8 cellular contexts compared by ENCODE assay signal in the genomic region with DNA sequence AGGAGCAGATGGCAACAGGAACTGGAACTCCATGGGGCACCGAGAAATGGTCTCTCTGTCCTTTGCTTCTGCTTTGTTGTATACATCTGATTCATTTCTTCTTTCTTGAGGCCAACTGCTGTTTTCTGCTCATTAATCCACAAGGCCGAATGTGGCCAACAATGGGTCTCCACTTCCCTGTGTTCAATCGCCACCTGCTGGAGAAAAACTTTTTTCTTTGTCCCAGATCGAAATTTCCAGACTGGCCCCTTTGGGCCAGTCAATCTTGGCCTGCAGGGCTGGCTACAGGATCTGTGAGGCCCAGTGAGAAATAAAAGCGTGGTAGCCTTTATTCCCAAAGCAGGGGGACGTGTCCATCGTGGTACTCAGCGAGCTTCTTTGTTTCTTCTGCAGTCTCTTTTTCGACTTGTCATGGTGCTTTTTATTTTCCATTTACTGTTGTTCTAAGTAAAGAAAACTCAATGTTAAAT. TPM values are rescaled to one million over a fixed set of nuclear protein-coding genes. Genes with fewer than 3 reads are reported as not detected.
A peak's percentile ranks its signal among the peaks of the same experiment; 100 is the strongest.
DNase-seq lines count a peak whose midpoint lies in the region; ATAC-seq and TF ChIP-seq lines count a peak whose summit lies in the region.

No MANE protein-coding gene starts in this region.

- H3K79me2 ChIP-seq in KMS-11 (ENCODE audit: insufficient read depth, low read depth): no peaks in the 10 kb centered on the region

- H3K4me1 ChIP-seq in KMS-11 (ENCODE audit: low read depth, poor library complexity, severe bottlenecking): peaks cover 8% of the 10 kb centered on the region

- no peaks in the 10 kb centered on the region for H3K36me3 ChIP-seq in KMS-11 (ENCODE audit: insufficient read depth)

- H3K27ac ChIP-seq in KMS-11: no peak overlapping the region

- H3K4me2 ChIP-seq in KMS-11: no peak overlapping the region

- H3K27me3 ChIP-seq in KMS-11 (ENCODE audit: insufficient read depth, low read depth): no peaks in the 10 kb centered on the region

- no peak for ATAC-seq in HG02840 (IDR thresholded peaks at IDR 0.05; ENCODE audit: low FRiP score, unreplicated experiment)

- no peaks in the 10 kb centered on the region for H4K20me1 ChIP-seq in KMS-11 (ENCODE audit: insufficient read depth)

- H2AFZ ChIP-seq in KMS-11 (ENCODE audit: low read depth): peak overlapping the region; percentile 16; the same call in 1 of the 2 replicates

- H3K9ac ChIP-seq in KMS-11: no peak overlapping the region

- TF ChIP-seq CTCF in KMS-11 (conservative IDR thresholded peaks at IDR 0.05; ENCODE audit: low read depth, low read length) (peak; percentile 98), WI38 (IDR thresholded peaks at IDR 0.05; ENCODE audit: low read depth, low read length) (peak; percentile 41; the same call in 1 of the 2 replicates), fibroblast of villous mesenchyme (IDR thresholded peaks at IDR 0.05; ENCODE audit: insufficient read depth, low read depth, low read length) (peak; percentile 60)

- peak; percentile 11 for DNase-seq in activated naive CD4-positive, alpha-beta T cell treated with Interleukin-2 at 50 U/mL for 16 hours
- DNase-seq in activated naive CD4-positive, alpha-beta T cell (lab: John Stamatoyannopoulos, UW): no peak
- DNase-seq in fibroblast of villous mesenchyme (ENCODE audit: low read depth) (peak; percentile 71), renal cortical epithelial cell (ENCODE audit: low read depth) (peak; percentile 51), cortex of kidney (lab: John Stamatoyannopoulos, UW) (no peak)

- no peak overlapping the region for H3K4me3 ChIP-seq in KMS-11 (IDR thresholded peaks at IDR 0.05; ENCODE audit: insufficient read depth, low read depth, low read length)
- H3K4me3 ChIP-seq in WI38 (ENCODE audit: low read depth, low read length): no peak overlapping the region
- H3K4me3 ChIP-seq in fibroblast of villous mesenchyme (ENCODE audit: low read depth, low read length): no peak overlapping the region

RNA-seq across cellular contexts. Expression of a gene that starts 58.8 kb away (rescaled TPM):
- total RNA-seq in fibroblast of villous mesenchyme (25.4 and 27.2 TPM in 2 replicates), renal cortical epithelial cell (37.9 and 61.8 TPM in 2 replicates)

Comparison
In these comparisons a context has a peak if more than half of its experiments do, and no peak if none do; other contexts are left out.
1. DNase-seq: peak in activated naive CD4-positive, alpha-beta T cell treated with Interleukin-2 at 50 U/mL for 16 hours (single experiment), fibroblast of villous mesenchyme (single experiment) and renal cortical epithelial cell (single experiment); none in activated naive CD4-positive, alpha-beta T cell (0 of 4) and cortex of kidney (single experiment).
2. CTCF ChIP-seq: peak in every context shown above with its lines; median percentile 98 in KMS-11; 60 in fibroblast of villous mesenchyme; 41 in WI38.